ENCODE assay signal across 14 cellular contexts in the genomic region with DNA sequence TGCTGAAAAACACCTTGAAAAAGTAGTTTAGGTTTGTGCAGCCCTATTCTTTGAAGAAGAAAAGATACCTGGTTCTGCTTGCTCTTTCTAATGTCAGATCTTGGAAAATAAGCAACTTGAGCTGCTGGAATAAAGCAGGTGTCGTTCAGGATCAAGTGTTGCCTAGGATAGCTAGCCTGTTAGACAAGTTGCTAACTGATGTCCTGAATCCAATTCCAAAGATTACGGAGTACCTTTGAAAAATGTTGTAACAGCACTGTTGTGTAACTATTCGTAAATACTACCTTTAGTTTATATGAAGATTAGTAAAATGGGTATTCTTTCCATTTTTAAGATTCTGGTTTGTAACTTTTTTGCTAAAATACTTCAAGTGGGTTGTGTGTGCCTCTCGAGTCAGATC.
DNase-seq lines count a peak whose midpoint lies in the region; TF ChIP-seq lines count a peak whose summit lies in the region.
"Had no signal": no experiment of that assay in that cellular context is flagged by ENCODE, and none has a peak within 500 bp of the region (broad histone marks: within the 10 kb centered on the region; RNA-seq: fewer than 3 reads in every experiment).

No MANE protein-coding gene starts in this region.

- no peaks in the 10 kb centered on the region for H3K27me3 ChIP-seq in GM23248 (replicated peaks; ENCODE audit: insufficient read depth)
- H3K27me3 ChIP-seq in brain microvascular endothelial cell (replicated peaks): no peaks in the 10 kb centered on the region
- H3K27me3 ChIP-seq in iPS-18a (ENCODE audit: control insufficient read depth, insufficient read depth, low read length): no peaks in the 10 kb centered on the region
- H3K27me3 ChIP-seq: dorsolateral prefrontal cortex had no signal

- in situ Hi-C loops in GM23248 (cut with MboI): no loop called here
- in situ Hi-C loops in brain microvascular endothelial cell (cut with HindIII; ENCODE audit: low pct_ligation_motif_present, low sequenced_read_pairs): no loop called here

- peak overlapping the region; percentile 69 for H3K4me2 ChIP-seq in GM23248 (ENCODE audit: unreplicated experiment)

- 0 out of 2 replicates have a peak overlapping the region, but pooled peaks have one; percentile 15 for H3K4me3 ChIP-seq in GM23248
- H3K4me3 ChIP-seq in brain microvascular endothelial cell (ENCODE audit: low read depth, low read length): no peak overlapping the region
- H3K4me3 ChIP-seq in iPS-18a (ENCODE audit: low read length): peak overlapping the region; percentile 3

- WGBS in GM23248 (ENCODE audit: low coverage in 1 of 2, low lambda C conversion rate in 2 of 2, missing lambda C conversion rate in 2 of 2), 2 experiments: 84 to 87% methylated on average over 4 of the region's 4 CpGs

- H3K27ac ChIP-seq in GM23248 (peak overlapping the region; percentile 66), brain microvascular endothelial cell (peak overlapping the region; percentile 77), iPS-18a (ENCODE audit: low read length) (peak overlapping the region; percentile 1)
- H3K27ac ChIP-seq: VCaP had no signal

- H3K9ac ChIP-seq in GM23248: peak overlapping the region; percentile 30; the same call in 1 of the 2 replicates
- H3K9ac ChIP-seq in iPS-18a (ENCODE audit: low read length): peak overlapping the region; percentile 21

- H4K20me1 ChIP-seq in GM23248 (ENCODE audit: insufficient read depth): no peaks in the 10 kb centered on the region

- H3K9me3 Mint-ChIP-seq in progenitor cell of endocrine pancreas (ENCODE audit: low read depth): no peaks in the 10 kb centered on the region

- no peaks in the 10 kb centered on the region for H3K36me3 Mint-ChIP-seq in progenitor cell of endocrine pancreas (ENCODE audit: insufficient read depth)
- H3K36me3 Mint-ChIP-seq: activated naive CD8-positive, alpha-beta T cell treated with anti-CD3 and anti-CD28 coated beads, Interleukin-2, amount 10 ng/mL, durations not matched to agents 7 days and 5 days had no signal

- H3K36me3 ChIP-seq in GM23248 (ENCODE audit: low read depth) (no peaks in the 10 kb centered on the region), brain microvascular endothelial cell (replicated peaks) (no peaks in the 10 kb centered on the region), iPS-18a (ENCODE audit: control insufficient read depth, low read depth, low read length) (no peaks in the 10 kb centered on the region)

- peak overlapping the region; percentile 94 for H3K27ac Mint-ChIP-seq in progenitor cell of endocrine pancreas
- H3K27ac Mint-ChIP-seq: activated naive CD8-positive, alpha-beta T cell treated with anti-CD3 and anti-CD28 coated beads, Interleukin-2, amount 10 ng/mL, durations not matched to agents 7 days and 5 days had no signal

- no peak overlapping the region for H2AFZ ChIP-seq in GM23248

- peaks cover 41% of the 10 kb centered on the region for H3F3A ChIP-seq in GM23248 (ENCODE audit: insufficient read depth)

- DNase-seq in GM23248: no peak
- no peak for DNase-seq in brain microvascular endothelial cell
- no peak for DNase-seq in progenitor cell of endocrine pancreas (ENCODE audit: low spot score, unreplicated experiment)
- DNase-seq in KG1 (lab: John Stamatoyannopoulos, UW): no peak
- no peak for DNase-seq in activated effector memory CD4-positive, alpha-beta T cell treated with anti-CD3 and anti-CD28 coated beads, Interleukin-2, amount 50 U/mL, for 16 hours
- DNase-seq in GOT3 (lab: John Stamatoyannopoulos, UW): no peak
- DNase-seq in activated T-cell treated with anti-CD3 and anti-CD28 coated beads, Interleukin-2, amount 50 U/mL, for 1 hour: no peak
- DNase-seq: activated CD8-positive, alpha-beta memory T cell treated with anti-CD3 and anti-CD28 coated beads, Interleukin-2, amount 50 U/mL, for 4 hours; activated naive CD8-positive, alpha-beta T cell treated with anti-CD3 and anti-CD28 coated beads, Interleukin-2, amount 10 ng/mL, durations not matched to agents 7 days and 5 days; DND-41; dorsolateral prefrontal cortex; NCI-H2081 treated with DMSO at 0.1 percent for 48 hours had no signal

- H3K27me3 Mint-ChIP-seq in progenitor cell of endocrine pancreas: no peaks in the 10 kb centered on the region
- H3K27me3 Mint-ChIP-seq: activated naive CD8-positive, alpha-beta T cell treated with anti-CD3 and anti-CD28 coated beads, Interleukin-2, amount 10 ng/mL, durations not matched to agents 7 days and 5 days had no signal

- H3K4me3 Mint-ChIP-seq in progenitor cell of endocrine pancreas (ENCODE audit: low read depth): no peak overlapping the region
- H3K4me3 Mint-ChIP-seq: activated naive CD8-positive, alpha-beta T cell treated with anti-CD3 and anti-CD28 coated beads, Interleukin-2, amount 10 ng/mL, durations not matched to agents 7 days and 5 days had no signal

- peaks cover 80% of the 10 kb centered on the region for H3K79me2 ChIP-seq in GM23248 (ENCODE audit: insufficient read depth)

- no peaks in the 10 kb centered on the region for H3K9me3 ChIP-seq in GM23248 (ENCODE audit: low read depth)
- no peaks in the 10 kb centered on the region for H3K9me3 ChIP-seq in iPS-18a (ENCODE audit: control insufficient read depth, low read depth, low read length)

- peaks cover 38% of the 10 kb centered on the region for H3K4me1 Mint-ChIP-seq in progenitor cell of endocrine pancreas (ENCODE audit: low read depth)
- H3K4me1 Mint-ChIP-seq: activated naive CD8-positive, alpha-beta T cell treated with anti-CD3 and anti-CD28 coated beads, Interleukin-2, amount 10 ng/mL, durations not matched to agents 7 days and 5 days had no signal

- H3K4me1 ChIP-seq in GM23248 (ENCODE audit: insufficient read depth) (peaks cover 66% of the 10 kb centered on the region), iPS-18a (ENCODE audit: control insufficient read depth, low read depth, low read length) (peaks cover 46% of the 10 kb centered on the region)

- TF ChIP-seq CTCF in brain microvascular endothelial cell (IDR thresholded peaks at IDR 0.05; ENCODE audit: low read depth, low read length, missing control alignments) (no peak), progenitor cell of endocrine pancreas (IDR thresholded peaks at IDR 0.05; ENCODE audit: unreplicated experiment) (no peak)

- no peaks in the 10 kb centered on the region for H3K9me2 ChIP-seq in GM23248 (ENCODE audit: insufficient read depth)

Comparison
In these comparisons a context has a peak if more than half of its experiments do, and no peak if none do; other contexts are left out.
1. H3K27ac ChIP-seq: peak in every context shown above with its lines; median percentile 77 in brain microvascular endothelial cell; 66 in GM23248; 1 in iPS-18a.